32 cellular contexts compared by ENCODE assay signal in the genomic region with DNA sequence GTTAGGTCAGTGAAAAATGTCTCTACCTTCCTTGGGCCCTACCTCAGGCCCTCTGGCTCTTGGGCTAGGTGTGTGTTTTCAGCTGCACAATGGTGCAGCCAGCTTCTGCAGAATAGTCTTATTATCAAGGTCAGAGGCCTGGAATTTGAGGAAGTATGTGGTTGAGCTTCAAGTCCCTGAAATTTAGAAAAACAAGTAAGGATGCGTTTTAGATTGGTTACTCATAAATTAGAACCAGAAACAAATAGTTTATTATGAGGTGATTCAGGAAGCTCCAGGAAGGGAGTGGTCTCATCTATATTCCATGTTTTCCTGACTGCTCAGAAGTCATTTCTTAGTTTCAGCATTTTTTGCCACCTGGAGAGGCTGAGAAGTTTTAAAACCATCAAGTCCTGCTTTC.
"Had no signal": no experiment of that assay in that cellular context is flagged by ENCODE, and none has a peak within 500 bp of the region (broad histone marks: within the 10 kb centered on the region; RNA-seq: fewer than 3 reads in every experiment).

No MANE protein-coding gene starts in this region.

- H3K4me1 Mint-ChIP-seq: activated CD4-positive, alpha-beta memory T cell treated with anti-CD3 and anti-CD28 coated beads, Interleukin-2, amount 10 ng/mL, durations not matched to agents 7 days and 5 days; activated CD8-positive, alpha-beta memory T cell treated with anti-CD3 and anti-CD28 coated beads, Interleukin-2, amount 10 ng/mL, durations not matched to agents 7 days and 5 days; activated naive CD4-positive, alpha-beta T cell treated with anti-CD3 and anti-CD28 coated beads, Interleukin-2, amount 10 ng/mL, durations not matched to agents 7 days and 5 days; activated naive CD8-positive, alpha-beta T cell treated with anti-CD3 and anti-CD28 coated beads, Interleukin-2, amount 50 U/mL, for 24 hours had no signal

- H3K4me3 ChIP-seq: MG63, Peyer's patch, SJSA1 had no signal

- H3K4me3 Mint-ChIP-seq: activated CD4-positive, alpha-beta memory T cell treated with anti-CD3 and anti-CD28 coated beads, Interleukin-2, amount 10 ng/mL, durations not matched to agents 7 days and 5 days; activated CD8-positive, alpha-beta memory T cell treated with anti-CD3 and anti-CD28 coated beads, Interleukin-2, amount 10 ng/mL, durations not matched to agents 7 days and 5 days; activated naive CD4-positive, alpha-beta T cell treated with anti-CD3 and anti-CD28 coated beads, Interleukin-2, amount 10 ng/mL, durations not matched to agents 7 days and 5 days; activated naive CD8-positive, alpha-beta T cell; activated naive CD8-positive, alpha-beta T cell treated with anti-CD3 and anti-CD28 coated beads, Interleukin-2, amount 50 U/mL, for 24 hours; brain; T-helper 1 cell treated with Interleukin-12 subunit alpha and Interleukin-12 subunit beta and Interleukin-4 antibody, amounts not matched to agents 30 μg/mL and 1 μg/mL, for 36 hours; T-helper 2 cell treated with Interferon-gamma antibody and Interleukin-4, amounts not matched to agents 5 μg/mL and 100 μg/mL, for 36 hours had no signal

- H3K9me2 ChIP-seq: SK-N-SH had no signal

- H3K36me3 ChIP-seq: MG63, Peyer's patch, SJSA1, WERI-Rb-1 had no signal

- H3K27me3 ChIP-seq: MG63, Peyer's patch, SJSA1 had no signal

- H3K9ac ChIP-seq: SK-N-SH had no signal

- H3K27ac Mint-ChIP-seq: activated CD4-positive, alpha-beta memory T cell treated with anti-CD3 and anti-CD28 coated beads, Interleukin-2, amount 10 ng/mL, durations not matched to agents 7 days and 5 days; activated CD8-positive, alpha-beta memory T cell treated with anti-CD3 and anti-CD28 coated beads, Interleukin-2, amount 10 ng/mL, durations not matched to agents 7 days and 5 days; activated naive CD4-positive, alpha-beta T cell treated with anti-CD3 and anti-CD28 coated beads, Interleukin-2, amount 10 ng/mL, durations not matched to agents 7 days and 5 days; activated naive CD8-positive, alpha-beta T cell; activated naive CD8-positive, alpha-beta T cell treated with anti-CD3 and anti-CD28 coated beads, Interleukin-2, amount 50 U/mL, for 24 hours; brain; T-helper 1 cell treated with Interleukin-12 subunit alpha and Interleukin-12 subunit beta and Interleukin-4 antibody, amounts not matched to agents 30 μg/mL and 1 μg/mL, for 36 hours; T-helper 2 cell treated with Interferon-gamma antibody and Interleukin-4, amounts not matched to agents 5 μg/mL and 100 μg/mL, for 36 hours had no signal

- H3K27me3 Mint-ChIP-seq: activated CD4-positive, alpha-beta memory T cell treated with anti-CD3 and anti-CD28 coated beads, Interleukin-2, amount 10 ng/mL, durations not matched to agents 7 days and 5 days; activated CD8-positive, alpha-beta memory T cell treated with anti-CD3 and anti-CD28 coated beads, Interleukin-2, amount 10 ng/mL, durations not matched to agents 7 days and 5 days; activated naive CD4-positive, alpha-beta T cell treated with anti-CD3 and anti-CD28 coated beads, Interleukin-2, amount 10 ng/mL, durations not matched to agents 7 days and 5 days; activated naive CD8-positive, alpha-beta T cell; activated naive CD8-positive, alpha-beta T cell treated with anti-CD3 and anti-CD28 coated beads, Interleukin-2, amount 50 U/mL, for 24 hours; brain had no signal

- DNase-seq: activated CD4-positive, alpha-beta memory T cell treated with anti-CD3 and anti-CD28 coated beads, Interleukin-2, amount 10 ng/mL, durations not matched to agents 7 days and 5 days; activated CD4-positive, alpha-beta T cell treated with anti-CD3 and anti-CD28 coated beads for 1 hour; activated CD4-positive, alpha-beta T cell treated with anti-CD3 and anti-CD28 coated beads for 48 hours; activated CD4-positive, CD25-positive, alpha-beta regulatory T cell; activated CD8-positive, alpha-beta memory T cell treated with anti-CD3 and anti-CD28 coated beads for 24 hours; activated CD8-positive, alpha-beta memory T cell treated with anti-CD3 and anti-CD28 coated beads, Interleukin-2, amount 10 ng/mL, durations not matched to agents 7 days and 5 days; activated CD8-positive, alpha-beta memory T cell treated with anti-CD3 and anti-CD28 coated beads, Interleukin-2, amount 50 U/mL, for 48 hours; activated effector memory CD4-positive, alpha-beta T cell treated with Interleukin-2 at 50 U/mL for 16 hours; activated naive CD4-positive, alpha-beta T cell treated with anti-CD3 and anti-CD28 coated beads, Interleukin-2, amount 10 ng/mL, durations not matched to agents 7 days and 5 days; activated naive CD8-positive, alpha-beta T cell treated with anti-CD3 and anti-CD28 coated beads, Interleukin-2, amount 50 U/mL, for 24 hours; activated T-cell treated with anti-CD3 and anti-CD28 coated beads, Interleukin-2, amount 50 U/mL, for 48 hours; anterior cingulate cortex; central memory CD4-positive, alpha-beta T cell; MG63; MV-4-11; NCI-H1092; NCI-H1436 treated with DMSO at 0.1 percent for 48 hours; NCI-H1694 treated with DMSO at 0.1 percent for 48 hours; NCI-H2029; NCI-H345; NCI-H524 treated with DMSO at 0.1 percent for 48 hours; PC-3; Peyer's patch; RPMI8226; SHP77 treated with DMSO at 0.1 percent for 48 hours; SK-N-SH; WERI-Rb-1 had no signal

- ATAC-seq: activated CD8-positive, alpha-beta memory T cell treated with anti-CD3 and anti-CD28 coated beads, Interleukin-2, amount 10 ng/mL, durations not matched to agents 7 days and 5 days; activated naive CD8-positive, alpha-beta T cell treated with anti-CD3 and anti-CD28 coated beads, Interleukin-2, amount 50 U/mL, for 24 hours; PC-3 had no signal

- H3K9me3 ChIP-seq: MG63, Peyer's patch, SJSA1, SK-N-SH had no signal

- H3K36me3 Mint-ChIP-seq: activated CD8-positive, alpha-beta memory T cell treated with anti-CD3 and anti-CD28 coated beads, Interleukin-2, amount 10 ng/mL, durations not matched to agents 7 days and 5 days; activated naive CD4-positive, alpha-beta T cell treated with anti-CD3 and anti-CD28 coated beads, Interleukin-2, amount 10 ng/mL, durations not matched to agents 7 days and 5 days; activated naive CD8-positive, alpha-beta T cell; brain had no signal

- H3K4me1 ChIP-seq: Peyer's patch, SJSA1 had no signal

- H3K9me3 Mint-ChIP-seq: activated naive CD4-positive, alpha-beta T cell treated with anti-CD3 and anti-CD28 coated beads, Interleukin-2, amount 10 ng/mL, durations not matched to agents 7 days and 5 days; T-helper 1 cell treated with Interleukin-12 subunit alpha and Interleukin-12 subunit beta and Interleukin-4 antibody, amounts not matched to agents 30 μg/mL and 1 μg/mL, for 36 hours; T-helper 2 cell treated with Interferon-gamma antibody and Interleukin-4, amounts not matched to agents 5 μg/mL and 100 μg/mL, for 36 hours had no signal

- H3K27ac ChIP-seq: Peyer's patch, SJSA1, WERI-Rb-1 had no signal

- H3K4me2 ChIP-seq: SK-N-SH had no signal
